In genomic region chr11:111378185-111378772, GRCh38 we compare ENCODE assay signal across 12 cellular contexts. TPM values are rescaled to one million over a fixed set of nuclear protein-coding genes. Genes with fewer than 3 reads are reported as not detected.
A peak's percentile ranks its signal among the peaks of the same experiment; 100 is the strongest.
DNase-seq lines count a peak whose midpoint lies in the region; ATAC-seq and TF ChIP-seq lines count a peak whose summit lies in the region.
"Had no signal": no experiment of that assay in that cellular context is flagged by ENCODE, and none has a peak within 500 bp of the region (broad histone marks: within the 10 kb centered on the region; RNA-seq: fewer than 3 reads in every experiment).

No MANE protein-coding gene starts in this region.

- H3K27ac Mint-ChIP-seq in activated CD8-positive, alpha-beta memory T cell treated with anti-CD3 and anti-CD28 coated beads, Interleukin-2, amount 10 ng/mL, durations not matched to agents 7 days and 5 days: peak overlapping the region; percentile 83
- peak overlapping the region; percentile 93 for H3K27ac Mint-ChIP-seq in activated CD4-positive, alpha-beta memory T cell treated with anti-CD3 and anti-CD28 coated beads, Interleukin-2, amount 10 ng/mL, durations not matched to agents 7 days and 5 days
- H3K27ac Mint-ChIP-seq in progenitor cell of endocrine pancreas: no peak overlapping the region

- no peak overlapping the region for H3K9ac ChIP-seq in rectal smooth muscle tissue (ENCODE audit: low read length)

- H3K36me3 ChIP-seq in rectal smooth muscle tissue (ENCODE audit: control insufficient read depth, insufficient read depth, low read length): no peaks in the 10 kb centered on the region
- no peaks in the 10 kb centered on the region for H3K36me3 ChIP-seq in BE2C

- H3K36me3 Mint-ChIP-seq in activated CD8-positive, alpha-beta memory T cell treated with anti-CD3 and anti-CD28 coated beads, Interleukin-2, amount 10 ng/mL, durations not matched to agents 7 days and 5 days: no peaks in the 10 kb centered on the region
- peaks cover 4% of the 10 kb centered on the region for H3K36me3 Mint-ChIP-seq in activated CD4-positive, alpha-beta memory T cell treated with anti-CD3 and anti-CD28 coated beads, Interleukin-2, amount 10 ng/mL, durations not matched to agents 7 days and 5 days (ENCODE audit: low read depth)
- H3K36me3 Mint-ChIP-seq in progenitor cell of endocrine pancreas (ENCODE audit: insufficient read depth): no peaks in the 10 kb centered on the region

- DNase-seq in activated CD8-positive, alpha-beta memory T cell treated with anti-CD3 and anti-CD28 coated beads, Interleukin-2, amount 10 ng/mL, durations not matched to agents 7 days and 5 days: no peak
- no peak for DNase-seq in activated CD8-positive, alpha-beta memory T cell treated with anti-CD3 and anti-CD28 coated beads, Interleukin-2, amount 50 U/mL, for 4 hours
- no peak for DNase-seq in activated CD4-positive, alpha-beta memory T cell treated with anti-CD3 and anti-CD28 coated beads, Interleukin-2, amount 10 ng/mL, durations not matched to agents 7 days and 5 days
- DNase-seq in progenitor cell of endocrine pancreas (ENCODE audit: low spot score, unreplicated experiment): no peak
- DNase-seq in BE2C: no peak
- DNase-seq: activated gamma-delta T cell, psoas muscle had no signal

- H3K9me3 Mint-ChIP-seq in activated CD8-positive, alpha-beta memory T cell treated with anti-CD3 and anti-CD28 coated beads, Interleukin-2, amount 10 ng/mL, durations not matched to agents 7 days and 5 days (ENCODE audit: low read depth): no peaks in the 10 kb centered on the region
- H3K9me3 Mint-ChIP-seq in activated CD4-positive, alpha-beta memory T cell treated with anti-CD3 and anti-CD28 coated beads, Interleukin-2, amount 10 ng/mL, durations not matched to agents 7 days and 5 days: no peaks in the 10 kb centered on the region
- no peaks in the 10 kb centered on the region for H3K9me3 Mint-ChIP-seq in progenitor cell of endocrine pancreas (ENCODE audit: low read depth)

- H3K4me3 ChIP-seq in rectal smooth muscle tissue (ENCODE audit: low read length) (peak overlapping the region; percentile 5), BE2C (ENCODE audit: low read depth, low read length) (no peak overlapping the region)

- no peak overlapping the region for H3K27ac ChIP-seq in rectal smooth muscle tissue (ENCODE audit: low read depth, low read length)
- H3K27ac ChIP-seq: psoas muscle had no signal

- H3K27me3 ChIP-seq in rectal smooth muscle tissue (ENCODE audit: control insufficient read depth, insufficient read depth, low read length) (no peaks in the 10 kb centered on the region), BE2C (peaks cover 12% of the 10 kb centered on the region; the same call in 1 of the 2 replicates)

- peak overlapping the region; percentile 64 for H3K4me3 Mint-ChIP-seq in activated CD8-positive, alpha-beta memory T cell treated with anti-CD3 and anti-CD28 coated beads, Interleukin-2, amount 10 ng/mL, durations not matched to agents 7 days and 5 days
- peak overlapping the region; percentile 78 for H3K4me3 Mint-ChIP-seq in activated CD4-positive, alpha-beta memory T cell treated with anti-CD3 and anti-CD28 coated beads, Interleukin-2, amount 10 ng/mL, durations not matched to agents 7 days and 5 days
- H3K4me3 Mint-ChIP-seq in progenitor cell of endocrine pancreas (ENCODE audit: low read depth): no peak overlapping the region

- POLR2A ChIA-PET in activated CD4-positive, alpha-beta memory T cell treated with anti-CD3 and anti-CD28 coated beads, Interleukin-2, amount 10 ng/mL, durations not matched to agents 7 days and 5 days (lab: Charles Lee): no interaction called here

- ATAC-seq in activated CD8-positive, alpha-beta memory T cell treated with anti-CD3 and anti-CD28 coated beads, Interleukin-2, amount 10 ng/mL, durations not matched to agents 7 days and 5 days: no peak
- ATAC-seq in HG02885 (IDR thresholded peaks at IDR 0.05; ENCODE audit: poor library complexity, unreplicated experiment) (peak; percentile 3), GM18870 (IDR thresholded peaks at IDR 0.05; ENCODE audit: unreplicated experiment) (no peak)
- ATAC-seq: HCT116, psoas muscle had no signal

- H3K9me3 ChIP-seq in BE2C: no peaks in the 10 kb centered on the region
- H3K9me3 ChIP-seq: psoas muscle had no signal

- H3K4me1 ChIP-seq in rectal smooth muscle tissue (ENCODE audit: control insufficient read depth, insufficient read depth, low read length): no peaks in the 10 kb centered on the region
- no peaks in the 10 kb centered on the region for H3K4me1 ChIP-seq in BE2C
- H3K4me1 ChIP-seq: psoas muscle had no signal

- peaks cover 18% of the 10 kb centered on the region for H3K27me3 Mint-ChIP-seq in activated CD8-positive, alpha-beta memory T cell treated with anti-CD3 and anti-CD28 coated beads, Interleukin-2, amount 10 ng/mL, durations not matched to agents 7 days and 5 days
- H3K27me3 Mint-ChIP-seq in activated CD4-positive, alpha-beta memory T cell treated with anti-CD3 and anti-CD28 coated beads, Interleukin-2, amount 10 ng/mL, durations not matched to agents 7 days and 5 days: peaks cover 1% of the 10 kb centered on the region
- no peaks in the 10 kb centered on the region for H3K27me3 Mint-ChIP-seq in progenitor cell of endocrine pancreas

- peaks cover 37% of the 10 kb centered on the region for H3K4me1 Mint-ChIP-seq in activated CD8-positive, alpha-beta memory T cell treated with anti-CD3 and anti-CD28 coated beads, Interleukin-2, amount 10 ng/mL, durations not matched to agents 7 days and 5 days
- H3K4me1 Mint-ChIP-seq in activated CD4-positive, alpha-beta memory T cell treated with anti-CD3 and anti-CD28 coated beads, Interleukin-2, amount 10 ng/mL, durations not matched to agents 7 days and 5 days: peaks cover 55% of the 10 kb centered on the region
- peaks cover 1% of the 10 kb centered on the region for H3K4me1 Mint-ChIP-seq in progenitor cell of endocrine pancreas (ENCODE audit: low read depth)

- CTCF ChIA-PET in activated CD8-positive, alpha-beta memory T cell treated with anti-CD3 and anti-CD28 coated beads, Interleukin-2, amount 10 ng/mL, durations not matched to agents 7 days and 5 days (lab: Charles Lee): interaction anchor here (1.1 to 2.2 kb wide), 6 partner anchors 11 to 901 kb away, joined by 3 to 9 read pairs (median 4); no protein-coding TSS in a partner anchor
- CTCF ChIA-PET in activated CD4-positive, alpha-beta memory T cell treated with anti-CD3 and anti-CD28 coated beads, Interleukin-2, amount 10 ng/mL, durations not matched to agents 7 days and 5 days (lab: Charles Lee): interaction anchor here (1.4 to 2.0 kb wide), 3 partner anchors 8 to 95 kb away, joined by 4 to 5 read pairs (median 5); no protein-coding TSS in a partner anchor

- TF ChIP-seq CTCF in progenitor cell of endocrine pancreas (IDR thresholded peaks at IDR 0.05; ENCODE audit: unreplicated experiment) (no peak), BE2C (IDR thresholded peaks at IDR 0.05; ENCODE audit: low read depth, low read length) (no peak)

RNA-seq across cellular contexts. Expression of gene POU2AF1, which starts 0.8 kb away (rescaled TPM):
- 1 to 10 TPM; 2.9 to 7.4 TPM for total RNA-seq in activated CD8-positive, alpha-beta memory T cell treated with anti-CD3 and anti-CD28 coated beads, Interleukin-2, amount 10 ng/mL, durations not matched to agents 7 days and 5 days
- 1 to 10 TPM; 7.7 to 7.8 TPM for total RNA-seq in activated CD4-positive, alpha-beta memory T cell treated with anti-CD3 and anti-CD28 coated beads, Interleukin-2, amount 10 ng/mL, durations not matched to agents 7 days and 5 days
- 0.43 and 0.58 TPM in 2 replicates for total RNA-seq in progenitor cell of endocrine pancreas
- not detected for polyA plus RNA-seq in BE2C (2012; ENCODE audit: insufficient read depth, insufficient read length, low read depth)
- total RNA-seq: kidney epithelial cell had no signal
